In genomic region chr9:129496187-129497063, GRCh38 we compare ENCODE assay signal across 8 cellular contexts.
DNase-seq lines count a peak whose midpoint lies in the region; ATAC-seq lines count a peak whose summit lies in the region.

No MANE protein-coding gene starts in this region.

- H3K4me3 Mint-ChIP-seq in effector memory CD8-positive, alpha-beta T cell, result peak overlapping the region; percentile 73 to 83
- H3K4me3 Mint-ChIP-seq in memory B cell, result peak overlapping the region; percentile 58

- H3K4me1 ChIP-seq in ACC112 (ENCODE audit: control insufficient read depth, insufficient read depth, low read length, unreplicated experiment), result peaks cover 32% of the 10 kb centered on the region

- peak overlapping the region; percentile 18 for H2AFZ ChIP-seq in ACC112 (ENCODE audit: low read length, unreplicated experiment)

- peaks cover 23% of the 10 kb centered on the region for H3K36me3 Mint-ChIP-seq in effector memory CD8-positive, alpha-beta T cell (ENCODE audit: insufficient read depth)
- H3K36me3 Mint-ChIP-seq in memory B cell, result no peaks in the 10 kb centered on the region

- H3K4me1 Mint-ChIP-seq in effector memory CD8-positive, alpha-beta T cell (ENCODE audit: low read depth in 2 of 2), result peaks cover 23% of the 10 kb centered on the region in 2 donors
- H3K4me1 Mint-ChIP-seq in memory B cell, result peaks cover 4% of the 10 kb centered on the region

- H3K79me2 ChIP-seq in ACC112 (ENCODE audit: control insufficient read depth, insufficient read depth, low read length, unreplicated experiment), result peaks cover 13% of the 10 kb centered on the region

- no peaks in the 10 kb centered on the region for H3K27me3 ChIP-seq in ACC112 (ENCODE audit: insufficient read depth, low read length)

- H3K27me3 Mint-ChIP-seq in effector memory CD8-positive, alpha-beta T cell, result no peaks in the 10 kb centered on the region
- H3K27me3 Mint-ChIP-seq in memory B cell, result peaks cover 20% of the 10 kb centered on the region

- peak overlapping the region; percentile 84 for H3K27ac ChIP-seq in ACC112 (ENCODE audit: low read depth, low read length)

- H3K9me3 Mint-ChIP-seq in effector memory CD8-positive, alpha-beta T cell, result no peaks in the 10 kb centered on the region
- H3K9me3 Mint-ChIP-seq in memory B cell, result no peaks in the 10 kb centered on the region

- H3K4me3 ChIP-seq in ACC112 (ENCODE audit: low read depth, low read length), result peak overlapping the region; percentile 76

- H3K27ac Mint-ChIP-seq in effector memory CD8-positive, alpha-beta T cell, result peak overlapping the region; percentile 77 to 95
- no peak overlapping the region for H3K27ac Mint-ChIP-seq in memory B cell

- H3K36me3 ChIP-seq in ACC112 (ENCODE audit: insufficient read depth, low read length), result peaks cover 5% of the 10 kb centered on the region; the same call in 1 of the 2 replicates

- DNase-seq in HCEC 1CT, result peak; percentile 91
- DNase-seq in NCI-H82 treated with DMSO at 0.1 percent for 48 hours (lab: John Stamatoyannopoulos, UW; ENCODE audit: unreplicated experiment), result peak; percentile 69
- DNase-seq in activated CD8-positive, alpha-beta memory T cell treated with anti-CD3 and anti-CD28 coated beads, Interleukin-2, amount 50 U/mL, for 24 hours (ENCODE audit: extremely low read depth), result peak; percentile 63
- DNase-seq in effector memory CD8-positive, alpha-beta T cell, result peak; percentile 64 to 70 (median 68)
- DNase-seq in memory B cell (ENCODE audit: low spot score in 2 of 2), result no peak
- peak; percentile 66 to 77 (median 73) for DNase-seq in stimulated activated CD4-positive, alpha-beta T cell treated with anti-CD3 and anti-CD28 coated beads, TNF-alpha, amount 100 ng/mL, for 1 hour (ENCODE audit: low read depth in 3 of 3, low spot score in 1 of 3)

- peak; percentile 69 for ATAC-seq in effector memory CD8-positive, alpha-beta T cell (replicated peaks)
- ATAC-seq in memory B cell (ENCODE audit: low read depth), result peak; percentile 64
- no peak for ATAC-seq in GM21447 (IDR thresholded peaks at IDR 0.05; ENCODE audit: unreplicated experiment)

Comparison
In these comparisons a context has a peak if more than half of its experiments do, and no peak if none do; other contexts are left out.
1. DNase-seq: peak in HCEC 1CT (single experiment), NCI-H82 treated with DMSO at 0.1 percent for 48 hours (single experiment), activated CD8-positive, alpha-beta memory T cell treated with anti-CD3 and anti-CD28 coated beads, Interleukin-2, amount 50 U/mL, for 24 hours (single experiment), effector memory CD8-positive, alpha-beta T cell (3 of 3) and stimulated activated CD4-positive, alpha-beta T cell treated with anti-CD3 and anti-CD28 coated beads, TNF-alpha, amount 100 ng/mL, for 1 hour (3 of 3); none in memory B cell (0 of 2).